In the genomic region with DNA sequence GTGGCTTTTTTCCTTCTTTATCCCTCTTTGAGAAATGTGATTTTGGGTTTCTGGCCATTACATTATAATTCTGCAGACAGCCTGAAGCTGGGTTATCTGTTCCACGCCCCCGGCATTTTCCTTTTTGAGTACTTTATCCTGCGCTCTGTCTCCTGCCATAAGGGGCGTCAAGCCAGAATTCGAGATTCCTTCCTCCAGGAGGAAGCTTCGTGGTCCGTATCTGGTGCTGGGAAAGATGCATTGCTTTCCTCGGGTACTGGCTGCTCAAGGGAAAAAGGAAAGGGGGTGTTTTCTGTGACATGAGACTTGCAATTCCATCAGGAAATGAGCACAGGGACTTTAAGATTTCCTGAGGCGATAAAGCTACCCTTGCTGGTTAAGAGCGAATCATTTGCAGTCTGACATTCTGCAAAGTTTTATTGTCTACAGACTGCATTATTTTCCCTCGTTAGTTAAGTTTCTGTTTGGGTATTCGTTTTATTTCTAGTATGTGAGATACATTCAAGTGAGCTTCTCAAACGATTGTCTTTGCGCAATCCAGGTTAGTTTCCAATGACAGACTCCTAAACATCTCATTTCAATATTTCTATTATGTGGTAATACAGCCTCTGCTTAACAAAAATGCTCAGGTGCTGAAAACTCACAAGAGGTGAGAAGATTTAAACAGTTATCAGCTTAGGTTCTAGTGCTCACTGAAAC, we compare ENCODE assay signal across 8 cellular contexts. TPM values are rescaled to one million over a fixed set of nuclear protein-coding genes. Genes with fewer than 3 reads are reported as not detected.
DNase-seq lines count a peak whose midpoint lies in the region; ATAC-seq and TF ChIP-seq lines count a peak whose summit lies in the region.

No MANE protein-coding gene starts in this region.

- peaks cover 0 to 9% (median 0%) of the 10 kb centered on the region in 9 donors for H3K36me3 ChIP-seq in heart left ventricle
- H3K36me3 ChIP-seq in ovary = no peaks in the 10 kb centered on the region

- peaks cover 22% of the 10 kb centered on the region for H3K36me3 Mint-ChIP-seq in activated T-helper 2 cell treated with anti-CD3 and anti-CD28 coated beads, Interferon-gamma antibody, Interleukin-2, Interleukin-4, amounts not matched to agents 10 μg/mL and 5 μg/mL and 100 μg/mL, durations not matched to agents 14 hours and 24 hours and 36 hours (ENCODE audit: low read depth)

- H3K27ac ChIP-seq in heart left ventricle = peak overlapping the region in 10 of 12 donors; percentile 0 to 72 (median 24)
- peak overlapping the region in 1 of 2 donors; percentile 33 for H3K27ac ChIP-seq in ovary

- TF ChIP-seq POLR2A in heart left ventricle (IDR thresholded peaks at IDR 0.05) (no peak), ovary (IDR thresholded peaks at IDR 0.05) (no peak)

- H3K4me3 ChIP-seq in heart left ventricle = peak overlapping the region; percentile 64 to 94 (median 73)
- H3K4me3 ChIP-seq in ovary = peak overlapping the region; percentile 73

- in situ Hi-C loops in KBM-7 (cut with MboI; ENCODE audit: low pct_unique_long_range_greater_than_20kb, low sequenced_read_pairs) = no loop called here

- no peaks in the 10 kb centered on the region for H3K27me3 Mint-ChIP-seq in activated T-helper 2 cell treated with anti-CD3 and anti-CD28 coated beads, Interferon-gamma antibody, Interleukin-2, Interleukin-4, amounts not matched to agents 10 μg/mL and 5 μg/mL and 100 μg/mL, durations not matched to agents 14 hours and 24 hours and 36 hours (ENCODE audit: low read depth)

- peaks cover 0 to 4% (median 0%) of the 10 kb centered on the region in 9 donors for H3K27me3 ChIP-seq in heart left ventricle
- H3K27me3 ChIP-seq in ovary = no peaks in the 10 kb centered on the region

- peak in 3 of 12 donors; percentile 10 to 33 (median 15) for TF ChIP-seq CTCF in heart left ventricle (IDR thresholded peaks at IDR 0.05)
- TF ChIP-seq CTCF in ovary (IDR thresholded peaks at IDR 0.05) = peak in 1 of 3 donors; percentile 6

- H3K9me3 ChIP-seq in heart left ventricle (no peaks in the 10 kb centered on the region), ovary (no peaks in the 10 kb centered on the region)

- peak; percentile 25 to 53 (median 42) for ATAC-seq in heart left ventricle

- peak; percentile 49 for DNase-seq in NCI-H2107 treated with DMSO at 0.1 percent for 48 hours (lab: John Stamatoyannopoulos, UW; ENCODE audit: unreplicated experiment)
- DNase-seq in NCI-H2107 (lab: John Stamatoyannopoulos, UW) = no peak
- peak; percentile 38 for DNase-seq in KBM-7
- no peak for DNase-seq in activated T-helper 2 cell treated with anti-CD3 and anti-CD28 coated beads, Interferon-gamma antibody, Interleukin-2, Interleukin-4, amounts not matched to agents 10 μg/mL and 5 μg/mL and 100 μg/mL, durations not matched to agents 14 hours and 24 hours and 36 hours (ENCODE audit: low spot score)
- peak in 2 of 5 donors; percentile 20 to 22 for DNase-seq in heart left ventricle
- DNase-seq in ovary = peak in 4 of 5 donors; percentile 34 to 47 (median 40)
- no peak for DNase-seq in stimulated activated CD4-positive, alpha-beta T cell treated with anti-CD3 and anti-CD28 coated beads, Interleukin-4, amount 100 ng/mL, for 4 hours
- DNase-seq in RPMI8226 = no peak

- TF ChIP-seq EP300 in ovary (IDR thresholded peaks at IDR 0.05) = no peak

- peak overlapping the region; percentile 36 for H3K27ac Mint-ChIP-seq in activated T-helper 2 cell treated with anti-CD3 and anti-CD28 coated beads, Interferon-gamma antibody, Interleukin-2, Interleukin-4, amounts not matched to agents 10 μg/mL and 5 μg/mL and 100 μg/mL, durations not matched to agents 14 hours and 24 hours and 36 hours

- intact Hi-C loops in activated T-helper 2 cell treated with anti-CD3 and anti-CD28 coated beads, Interferon-gamma antibody, Interleukin-2, Interleukin-4, amounts not matched to agents 10 μg/mL and 5 μg/mL and 100 μg/mL, durations not matched to agents 14 hours and 24 hours and 36 hours (cut with micrococcal nuclease) = loop anchor here (2.0 to 5.0 kb wide), 4 partner anchors 43 to 129 kb away; a partner anchor contains a TSS
- intact Hi-C loops in heart left ventricle (cut with DNase I) = no loop called here
- intact Hi-C loops in ovary (cut with DNase I) = no loop called here

- H3K9me3 Mint-ChIP-seq in activated T-helper 2 cell treated with anti-CD3 and anti-CD28 coated beads, Interferon-gamma antibody, Interleukin-2, Interleukin-4, amounts not matched to agents 10 μg/mL and 5 μg/mL and 100 μg/mL, durations not matched to agents 14 hours and 24 hours and 36 hours = no peaks in the 10 kb centered on the region

- peaks cover 35% of the 10 kb centered on the region for H3K4me1 Mint-ChIP-seq in activated T-helper 2 cell treated with anti-CD3 and anti-CD28 coated beads, Interferon-gamma antibody, Interleukin-2, Interleukin-4, amounts not matched to agents 10 μg/mL and 5 μg/mL and 100 μg/mL, durations not matched to agents 14 hours and 24 hours and 36 hours (ENCODE audit: low read depth)

- peaks cover 0 to 18% (median 6%) of the 10 kb centered on the region in 12 donors for H3K4me1 ChIP-seq in heart left ventricle
- H3K4me1 ChIP-seq in ovary (ENCODE audit: insufficient read depth) = peaks cover 2% of the 10 kb centered on the region

- WGBS in heart left ventricle, 4 donors = 11 to 15% (median 13%) methylated on average over 14 of the region's 14 CpGs
- 6 to 8% (median 7%) methylated on average over 14 of the region's 14 CpGs for WGBS in ovary, 3 donors

- H3K4me3 Mint-ChIP-seq in activated T-helper 2 cell treated with anti-CD3 and anti-CD28 coated beads, Interferon-gamma antibody, Interleukin-2, Interleukin-4, amounts not matched to agents 10 μg/mL and 5 μg/mL and 100 μg/mL, durations not matched to agents 14 hours and 24 hours and 36 hours (ENCODE audit: low read depth) = peak overlapping the region; percentile 82

RNA-seq across cellular contexts. Expression of a gene that starts 0.7 kb away (rescaled TPM):
- 2.3 and 2.5 TPM in 2 replicates for total RNA-seq in activated T-helper 2 cell treated with anti-CD3 and anti-CD28 coated beads, Interferon-gamma antibody, Interleukin-2, Interleukin-4, amounts not matched to agents 10 μg/mL and 5 μg/mL and 100 μg/mL, durations not matched to agents 14 hours and 24 hours and 36 hours
- total RNA-seq in heart left ventricle (under 1 TPM in 8 of 9 donors, not detected in 1; 0.12 to 0.61 (median 0.21) TPM), ovary (1 to 10 TPM in 1 of 7 donors, under 1 TPM in 6; 0.12 to 1.7 (median 0.56) TPM)
- polyA plus RNA-seq in heart left ventricle (under 1 TPM; 0.08 TPM), ovary (under 1 TPM; 0.16 to 0.83 TPM)

RNA-seq across cellular contexts. Expression of a gene that starts 37.6 kb away (rescaled TPM):
- total RNA-seq in activated T-helper 2 cell treated with anti-CD3 and anti-CD28 coated beads, Interferon-gamma antibody, Interleukin-2, Interleukin-4, amounts not matched to agents 10 μg/mL and 5 μg/mL and 100 μg/mL, durations not matched to agents 14 hours and 24 hours and 36 hours = 24.7 and 24.9 TPM in 2 replicates
- 10 to 100 TPM; 12.5 to 28.0 (median 19.0) TPM for total RNA-seq in heart left ventricle
- polyA plus RNA-seq in heart left ventricle = 10 to 100 TPM in 1 of 2 donors, 1 to 10 TPM in 1; 4.0 to 10.0 TPM
- total RNA-seq in ovary = 10 to 100 TPM; 10.2 to 22.6 (median 13.9) TPM
- polyA plus RNA-seq in ovary = 10 to 100 TPM in 1 of 2 donors, 1 to 10 TPM in 1; 3.5 to 12.3 TPM

RNA-seq across cellular contexts. Expression of a gene that starts 38.6 kb away (rescaled TPM):
- 51.1 and 52.8 TPM in 2 replicates for total RNA-seq in activated T-helper 2 cell treated with anti-CD3 and anti-CD28 coated beads, Interferon-gamma antibody, Interleukin-2, Interleukin-4, amounts not matched to agents 10 μg/mL and 5 μg/mL and 100 μg/mL, durations not matched to agents 14 hours and 24 hours and 36 hours
- total RNA-seq in heart left ventricle = 10 to 100 TPM; 16.2 to 29.5 (median 21.2) TPM
- 10 to 100 TPM in 1 of 2 donors, 1 to 10 TPM in 1; 9.0 to 11.5 TPM for polyA plus RNA-seq in heart left ventricle
- total RNA-seq in ovary = 10 to 100 TPM; 30.6 to 35.8 (median 34.6) TPM
- 10 to 100 TPM; 13.0 to 28.3 TPM for polyA plus RNA-seq in ovary

Comparison
In these comparisons a context has a peak if more than half of its experiments do, and no peak if none do; other contexts are left out.
1. DNase-seq: peak in NCI-H2107 treated with DMSO at 0.1 percent for 48 hours (single experiment), KBM-7 (single experiment) and ovary (4 of 5); none in NCI-H2107 (single experiment), activated T-helper 2 cell treated with anti-CD3 and anti-CD28 coated beads, Interferon-gamma antibody, Interleukin-2, Interleukin-4, amounts not matched to agents 10 μg/mL and 5 μg/mL and 100 μg/mL, durations not matched to agents 14 hours and 24 hours and 36 hours (single experiment), stimulated activated CD4-positive, alpha-beta T cell treated with anti-CD3 and anti-CD28 coated beads, Interleukin-4, amount 100 ng/mL, for 4 hours (0 of 2) and RPMI8226 (single experiment).